1 cellular context compared by ENCODE assay signal in genomic region chr7:4045450-4045849, GRCh38.
TF ChIP-seq lines count a peak whose summit lies in the region.

No MANE protein-coding gene starts in this region.

TF ChIP-seq in H1, 55 proteins besides CTCF, POLR2A, EP300 and RAD21 (continued from another document):
- TF ChIP-seq ATF2 (IDR thresholded peaks at IDR 0.05; ENCODE audit: low read length) (no peak), CTBP2 (IDR thresholded peaks at IDR 0.05; ENCODE audit: borderline replicate concordance, insufficient read depth, insufficient read length, low read length) (no peak), SIN3A (conservative IDR thresholded peaks at IDR 0.05 in 1 of 2, IDR thresholded peaks at IDR 0.05 in 1 of 2; ENCODE audit: low read depth in 1 of 2, low read length in 2 of 2) (no peak), ATF3 (IDR thresholded peaks at IDR 0.05; ENCODE audit: insufficient read depth, low read depth, low read length) (no peak), CBX5 (IDR thresholded peaks at IDR 0.05; ENCODE audit: low read depth, low read length) (no peak), GABPA (IDR thresholded peaks at IDR 0.05; ENCODE audit: borderline replicate concordance, insufficient read depth, low read length) (no peak), CBX8 (IDR thresholded peaks at IDR 0.05; ENCODE audit: borderline replicate concordance, low read depth, low read length) (no peak), JUN (IDR thresholded peaks at IDR 0.05; ENCODE audit: low read depth, low read length) (no peak), CHD2 (IDR thresholded peaks at IDR 0.05; ENCODE audit: low read length) (no peak), RBBP5 (IDR thresholded peaks at IDR 0.05; ENCODE audit: borderline replicate concordance, low read depth, low read length) (no peak), FOSL1 (IDR thresholded peaks at IDR 0.05; ENCODE audit: insufficient read depth, low read depth, low read length) (no peak)
